In genomic region chr18:457120-457519, GRCh38 we compare ENCODE assay signal across 10 cellular contexts. TPM values are rescaled to one million over a fixed set of nuclear protein-coding genes. Genes with fewer than 3 reads are reported as not detected.
A peak's percentile ranks its signal among the peaks of the same experiment; 100 is the strongest.
DNase-seq lines count a peak whose midpoint lies in the region; ATAC-seq and TF ChIP-seq lines count a peak whose summit lies in the region.
"Had no signal": no experiment of that assay in that cellular context is flagged by ENCODE, and none has a peak within 500 bp of the region (broad histone marks: within the 10 kb centered on the region; RNA-seq: fewer than 3 reads in every experiment).

No MANE protein-coding gene starts in this region.

- ATAC-seq in HG02852 (IDR thresholded peaks at IDR 0.05; ENCODE audit: unreplicated experiment) (no peak), HG02759 (IDR thresholded peaks at IDR 0.05; ENCODE audit: unreplicated experiment) (no peak)

- H3K36me3 ChIP-seq in adrenal gland (replicated peaks in 1 of 2) (no peaks in the 10 kb centered on the region), subcutaneous abdominal adipose tissue (ENCODE audit: control insufficient read depth in 5 of 5, insufficient read depth in 5 of 5, low read length in 5 of 5) (no peaks in the 10 kb centered on the region)

- H3K27me3 ChIP-seq in adrenal gland = no peaks in the 10 kb centered on the region
- peaks cover 0 to 2% (median 0%) of the 10 kb centered on the region in 5 donors for H3K27me3 ChIP-seq in subcutaneous abdominal adipose tissue (ENCODE audit: control insufficient read depth in 5 of 5, insufficient read depth in 4 of 5, low read length in 5 of 5)

- TF ChIP-seq POLR2A in adrenal gland (IDR thresholded peaks at IDR 0.05) = no peak

- H3K9ac ChIP-seq in subcutaneous abdominal adipose tissue (ENCODE audit: low read length in 5 of 5) = peak overlapping the region in 1 of 5 donors; percentile 54

- 15 to 25% (median 19%) methylated on average over 6 to 9 of the region's 9 CpGs for WGBS in adrenal gland, 4 donors

- H3K4me3 ChIP-seq in Jurkat, Clone E6-1 (ENCODE audit: low read length) = no peak overlapping the region
- H3K4me3 ChIP-seq in adrenal gland (no peak overlapping the region), subcutaneous abdominal adipose tissue (ENCODE audit: low read depth in 1 of 5, low read length in 5 of 5) (peak overlapping the region; percentile 12 to 63 (median 52))

- no peak for TF ChIP-seq CTCF in adrenal gland (IDR thresholded peaks at IDR 0.05)

- H3K4me1 ChIP-seq in adrenal gland (replicated peaks in 1 of 2) = peaks cover 0 to 16% of the 10 kb centered on the region in 2 donors
- H3K4me1 ChIP-seq in subcutaneous abdominal adipose tissue (ENCODE audit: control insufficient read depth in 5 of 5, insufficient read depth in 5 of 5, low read length in 5 of 5) = peaks cover 12 to 47% (median 29%) of the 10 kb centered on the region in 5 donors

- H3K27ac ChIP-seq in adrenal gland (peak overlapping the region in 3 of 5 donors; percentile 5 to 55 (median 9)), subcutaneous abdominal adipose tissue (ENCODE audit: low read depth, low read length) (peak overlapping the region; percentile 52)

- H3K9me3 ChIP-seq in adrenal gland (replicated peaks in 1 of 3) = no peaks in the 10 kb centered on the region
- peaks cover 0 to 4% (median 2%) of the 10 kb centered on the region in 5 donors for H3K9me3 ChIP-seq in subcutaneous abdominal adipose tissue (ENCODE audit: control insufficient read depth in 5 of 5, low read length in 5 of 5)

- intact Hi-C loops in adrenal gland (cut with DNase I) = no loop called here

- DNase-seq in Jurkat, Clone E6-1 (ENCODE audit: low read depth, low spot score) = peak; percentile 27
- DNase-seq in adrenal gland = peak in 4 of 7 donors; percentile 23 to 56 (median 28)
- DNase-seq in iris pigment epithelial cell (ENCODE audit: low read depth) = peak; percentile 73
- DNase-seq in HK-2 (ENCODE audit: unreplicated experiment) = no peak
- DNase-seq in A172 (ENCODE audit: low spot score) = no peak
- DNase-seq: activated CD4-positive, alpha-beta T cell treated with anti-CD3 and anti-CD28 coated beads for 1 hour had no signal

RNA-seq across cellular contexts. Expression of gene COLEC12, which starts 43.4 kb away (rescaled TPM):
- polyA plus RNA-seq in Jurkat, Clone E6-1 (2012; ENCODE audit: insufficient read depth, insufficient read length) = not detected
- total RNA-seq in adrenal gland = 10 to 100 TPM in 5 of 8 donors, 1 to 10 TPM in 3; 5.1 to 19.5 (median 14.0) TPM
- polyA plus RNA-seq in adrenal gland = 1 to 10 TPM; 1.5 to 2.9 (median 2.8) TPM
- total RNA-seq in A172 (2014; rRNA removed; shearing (Covaris generic)) = 0.02 TPM in 1 of 2 replicates, not detected in the other
- polyA plus RNA-seq: IgD-negative memory B cell had no signal

Comparison
In these comparisons a context has a peak if more than half of its experiments do, and no peak if none do; other contexts are left out.
1. DNase-seq: peak in Jurkat, Clone E6-1 (single experiment), adrenal gland (4 of 7) and iris pigment epithelial cell (single experiment); none in HK-2 (single experiment) and A172 (single experiment).
2. H3K4me3 ChIP-seq: peak in subcutaneous abdominal adipose tissue (5 of 5); none in Jurkat, Clone E6-1 (single experiment) and adrenal gland (0 of 4).